In the genomic region with DNA sequence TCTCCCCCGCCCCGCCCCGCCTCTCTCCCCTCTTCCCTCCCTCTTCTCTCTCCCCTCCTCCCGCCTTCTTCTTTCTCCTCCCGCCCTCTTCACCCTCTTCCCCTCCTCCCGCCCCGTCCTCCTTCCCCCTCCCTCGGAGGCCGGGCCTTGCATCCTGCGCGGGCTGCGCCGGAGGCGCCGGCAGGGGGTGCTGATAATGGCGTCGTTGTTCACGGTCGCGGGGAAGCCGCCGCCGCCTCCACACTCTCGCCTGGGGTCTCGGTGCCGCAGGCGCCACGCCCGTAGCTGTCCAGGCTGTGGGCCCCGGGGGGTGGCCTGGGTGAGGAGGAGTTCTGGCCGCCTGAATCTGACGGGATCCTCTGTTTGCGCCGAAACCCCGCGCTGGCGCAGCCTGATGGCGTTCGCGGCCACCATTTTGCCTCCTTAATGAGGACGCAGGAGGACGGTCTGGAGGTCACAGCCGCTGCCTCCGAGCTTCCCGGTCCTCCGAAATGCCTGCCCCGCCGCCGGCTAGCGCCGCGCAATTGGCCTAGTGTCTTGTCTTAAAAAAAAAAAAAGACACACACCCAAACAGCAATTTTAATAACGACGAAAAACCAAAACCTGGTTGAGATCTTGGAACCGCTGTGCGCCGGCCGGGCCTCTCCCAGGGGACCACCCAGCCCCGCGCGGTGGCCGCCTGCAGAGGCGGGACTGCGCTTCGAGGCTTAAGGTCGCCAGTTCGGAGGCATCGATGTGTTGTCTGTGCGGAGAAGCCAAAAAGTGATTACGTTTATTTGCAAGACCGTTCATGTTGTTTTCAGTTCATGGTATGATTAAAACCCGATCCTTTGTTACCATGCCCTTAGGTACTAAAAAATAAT, we compare ENCODE assay signal across 8 cellular contexts.
DNase-seq lines count a peak whose midpoint lies in the region; ATAC-seq, FAIRE-seq and TF ChIP-seq lines count a peak whose summit lies in the region.

No MANE protein-coding gene starts in this region.

- peak overlapping the region; percentile 100 for H3K27ac ChIP-seq in WERI-Rb-1

- peaks cover 3% of the 10 kb centered on the region; the same call in 1 of the 2 replicates for H3K36me3 ChIP-seq in WERI-Rb-1
- no peaks in the 10 kb centered on the region for H3K36me3 ChIP-seq in bronchial epithelial cell (ENCODE audit: control insufficient read depth, insufficient read depth, low read length)

- H3K4me3 ChIP-seq in AG09309 (ENCODE audit: control insufficient read depth, low read depth, low read length) (peak overlapping the region; percentile 70), WERI-Rb-1 (ENCODE audit: low read depth, low read length) (peak overlapping the region; percentile 81), bronchial epithelial cell (ENCODE audit: low read depth, low read length) (peak overlapping the region; percentile 80)

- H3K36me3 Mint-ChIP-seq in immature natural killer cell = no peaks in the 10 kb centered on the region

- no peaks in the 10 kb centered on the region for H3K9me3 ChIP-seq in WERI-Rb-1 (ENCODE audit: severe bottlenecking)

- H3K9me3 Mint-ChIP-seq in immature natural killer cell = no peaks in the 10 kb centered on the region

- peak overlapping the region; percentile 93 to 97 (median 96) for H3K4me3 Mint-ChIP-seq in immature natural killer cell

- DNase-seq in AG09309 (ENCODE audit: low read depth) (peak; percentile 86), NCI-H2196 treated with DMSO at 0.1 percent for 48 hours (lab: John Stamatoyannopoulos, UW; ENCODE audit: unreplicated experiment) (peak; percentile 76), WERI-Rb-1 (peak; percentile 98), bronchial epithelial cell (ENCODE audit: low read depth) (peak; percentile 80), immature natural killer cell (peak; percentile 97), smooth muscle cell of the brain vasculature (ENCODE audit: low read depth, low spot score) (peak; percentile 95)

- H3K27me3 ChIP-seq in WERI-Rb-1 (ENCODE audit: insufficient read depth, low read depth, severe bottlenecking) (no peaks in the 10 kb centered on the region), bronchial epithelial cell (ENCODE audit: control insufficient read depth, insufficient read depth, low read length) (no peaks in the 10 kb centered on the region)

- ATAC-seq in GM18907 (IDR thresholded peaks at IDR 0.05; ENCODE audit: unreplicated experiment) = peak; percentile 73
- peak; percentile 64 for ATAC-seq in HG03159 (IDR thresholded peaks at IDR 0.05; ENCODE audit: unreplicated experiment)

- H3K4me1 Mint-ChIP-seq in immature natural killer cell = peaks cover 18 to 36% of the 10 kb centered on the region in 2 donors

- peak overlapping the region; percentile 97 to 100 (median 99) for H3K27ac Mint-ChIP-seq in immature natural killer cell

- TF ChIP-seq CTCF in AG09309 (IDR thresholded peaks at IDR 0.05; ENCODE audit: control insufficient read depth, insufficient read depth, low read depth, low read length, missing control alignments) (peak; percentile 56), WERI-Rb-1 (IDR thresholded peaks at IDR 0.05; ENCODE audit: low read depth, low read length) (peak; percentile 65), bronchial epithelial cell (IDR thresholded peaks at IDR 0.05; ENCODE audit: insufficient read depth, low read length, severe bottlenecking) (peak; percentile 51)

- peaks cover 12 to 18% (median 17%) of the 10 kb centered on the region in 3 donors for H3K27me3 Mint-ChIP-seq in immature natural killer cell (ENCODE audit: low read depth in 3 of 3)

- no peak for FAIRE-seq in bronchial epithelial cell (lab: Jason Lieb, UNC)

Comparison
In these comparisons a context has a peak if more than half of its experiments do, and no peak if none do; other contexts are left out.
1. Peak in every context shown above with its lines: DNase-seq, ATAC-seq, H3K4me3 ChIP-seq and H3K27ac ChIP-seq.